14 cellular contexts compared by ENCODE assay signal in the genomic region with DNA sequence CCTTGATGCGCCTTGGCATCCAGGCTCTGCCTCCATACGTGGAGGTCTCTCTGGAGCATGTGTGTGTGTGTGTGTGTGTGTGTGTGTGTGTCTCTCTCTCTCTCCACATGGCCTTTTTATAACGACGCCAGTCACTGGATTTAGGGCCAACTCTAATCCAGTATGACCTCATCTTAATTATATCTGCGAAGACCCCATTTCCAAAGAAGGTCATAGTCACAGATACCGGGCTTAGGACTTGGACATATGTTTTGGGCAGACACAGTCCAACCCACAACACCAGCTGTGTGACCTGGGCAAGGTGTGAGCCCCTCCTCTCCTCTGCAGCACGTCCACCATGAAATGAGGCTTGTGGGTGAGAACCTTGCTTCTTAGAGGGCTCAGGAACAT.
DNase-seq lines count a peak whose midpoint lies in the region; ATAC-seq, FAIRE-seq and TF ChIP-seq lines count a peak whose summit lies in the region.
"Had no signal": no experiment of that assay in that cellular context is flagged by ENCODE, and none has a peak within 500 bp of the region (broad histone marks: within the 10 kb centered on the region; RNA-seq: fewer than 3 reads in every experiment).

No MANE protein-coding gene starts in this region.

- H3K27me3 ChIP-seq in DND-41 (ENCODE audit: insufficient read depth, low read length, poor library complexity) (no peaks in the 10 kb centered on the region), neutrophil (no peaks in the 10 kb centered on the region)
- H3K27me3 ChIP-seq: Peyer's patch had no signal

- DNase-seq in DND-41: no peak
- no peak for DNase-seq in effector CD4-positive, alpha-beta T cell
- no peak for DNase-seq in D721Med (ENCODE audit: insufficient read length, low spot score)
- DNase-seq in dedifferentiated amniotic fluid mesenchymal stem cell (ENCODE audit: extremely low spot score): no peak
- DNase-seq: MV-4-11, NCI-H2029, NCI-H446 treated with DMSO at 0.1 percent for 48 hours, NCI-H774, Peyer's patch, SHP77 treated with DMSO at 0.1 percent for 48 hours had no signal

- no peak for FAIRE-seq in D721Med (lab: Jason Lieb, UNC)

- H3K27ac ChIP-seq in DND-41 (ENCODE audit: low read length) (no peak overlapping the region), HEK293 (ENCODE audit: extremely low read depth, low read depth, low read length) (no peak overlapping the region), cingulate gyrus (ENCODE audit: low read depth, low read length) (peak overlapping the region; percentile 13), neutrophil (peak overlapping the region; percentile 5)
- H3K27ac ChIP-seq: Peyer's patch had no signal

- H3K36me3 ChIP-seq in DND-41 (ENCODE audit: insufficient read depth, low read length) (peaks cover 22% of the 10 kb centered on the region), HEK293 (ENCODE audit: control insufficient read depth in 2 of 2, insufficient read depth in 1 of 2, low read length in 2 of 2) (peaks cover 0 to 4% of the 10 kb centered on the region in 2 experiments; a peak in 1 of 3 replicates), neutrophil (peaks cover 26% of the 10 kb centered on the region)
- H3K36me3 ChIP-seq: HAP-1 had no signal

- H3K9me3 ChIP-seq in DND-41 (ENCODE audit: insufficient read depth, low read length, severe bottlenecking) (no peaks in the 10 kb centered on the region), HEK293 (ENCODE audit: control insufficient read depth, insufficient read depth, low read depth, low read length) (no peaks in the 10 kb centered on the region), neutrophil (no peaks in the 10 kb centered on the region)
- H3K9me3 ChIP-seq: HAP-1, Peyer's patch had no signal

- no peak overlapping the region for H3K9ac ChIP-seq in DND-41 (ENCODE audit: low read depth, low read length)

- TF ChIP-seq CTCF in DND-41 (IDR thresholded peaks at IDR 0.05; ENCODE audit: borderline replicate concordance, extremely low read depth, low read length, poor library complexity, severe bottlenecking) (no peak), HEK293 (tag by site-specific recombination; IDR thresholded peaks at IDR 0.05) (no peak), neutrophil (IDR thresholded peaks at IDR 0.05) (no peak), D721Med (IDR thresholded peaks at IDR 0.05; ENCODE audit: insufficient read depth, missing control alignments) (no peak)

- CTCF ChIA-PET in HEK293 (lab: Yijun Ruan, JAX): interaction anchor here (0.7 kb wide), 1 partner anchor 287 kb away, joined by 3 read pairs; no protein-coding TSS in a partner anchor

- no peak overlapping the region for H2AFZ ChIP-seq in DND-41 (ENCODE audit: low read depth, low read length)

- no peaks in the 10 kb centered on the region for H3K4me1 ChIP-seq in DND-41 (ENCODE audit: insufficient read depth, low read length)
- no peaks in the 10 kb centered on the region for H3K4me1 ChIP-seq in HEK293 (ENCODE audit: control insufficient read depth, insufficient read depth, low read length)
- peaks cover 12 to 18% of the 10 kb centered on the region in 2 experiments for H3K4me1 ChIP-seq in neutrophil (ENCODE audit: control insufficient read depth in 1 of 2, insufficient read depth in 1 of 2, low read depth in 1 of 2, low read length in 1 of 2)
- H3K4me1 ChIP-seq: HAP-1 had no signal

- POLR2A ChIA-PET in HEK293 (lab: Yijun Ruan, JAX): interaction anchor here (0.6 kb wide), 2 partner anchors 190 to 1494 kb away, joined by 3 to 4 read pairs; no protein-coding TSS in a partner anchor

- ATAC-seq in DND-41 (ENCODE audit: insufficient read depth, low read depth): 0 out of 3 replicates have a peak, but pooled peaks have one; percentile 19

- H3K4me2 ChIP-seq in DND-41 (ENCODE audit: insufficient read depth, low read length): no peak overlapping the region

- peaks cover 62% of the 10 kb centered on the region for H4K20me1 ChIP-seq in DND-41 (ENCODE audit: insufficient read depth, low read length)

- H3K79me2 ChIP-seq in DND-41 (ENCODE audit: insufficient read depth, low read length): peaks cover 24% of the 10 kb centered on the region

- no peak overlapping the region for H3K4me3 ChIP-seq in DND-41 (ENCODE audit: low read depth in 1 of 2, low read length in 2 of 2)
- no peak overlapping the region for H3K4me3 ChIP-seq in HEK293 (ENCODE audit: low read depth, low read length)
- no peak overlapping the region for H3K4me3 ChIP-seq in neutrophil (ENCODE audit: low read depth in 1 of 2, low read length in 1 of 2)
- H3K4me3 ChIP-seq: HAP-1, Peyer's patch had no signal

TF ChIP-seq in HEK293, 187 proteins besides CTCF, POLR2A, EP300 and RAD21:
- TF ChIP-seq, protein P1, sequence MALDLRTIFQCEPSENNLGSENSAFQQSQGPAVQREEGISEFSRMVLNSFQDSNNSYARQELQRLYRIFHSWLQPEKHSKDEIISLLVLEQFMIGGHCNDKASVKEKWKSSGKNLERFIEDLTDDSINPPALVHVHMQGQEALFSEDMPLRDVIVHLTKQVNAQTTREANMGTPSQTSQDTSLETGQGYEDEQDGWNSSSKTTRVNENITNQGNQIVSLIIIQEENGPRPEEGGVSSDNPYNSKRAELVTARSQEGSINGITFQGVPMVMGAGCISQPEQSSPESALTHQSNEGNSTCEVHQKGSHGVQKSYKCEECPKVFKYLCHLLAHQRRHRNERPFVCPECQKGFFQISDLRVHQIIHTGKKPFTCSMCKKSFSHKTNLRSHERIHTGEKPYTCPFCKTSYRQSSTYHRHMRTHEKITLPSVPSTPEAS (tag by site-specific recombination; IDR thresholded peaks at IDR 0.05): 0 out of 2 replicates have a peak, but pooled peaks have one; percentile 21
- TF ChIP-seq ZNF596 (tag by site-specific recombination; IDR thresholded peaks at IDR 0.05): no peak

Comparison
In these comparisons a context has a peak if more than half of its experiments do, and no peak if none do; other contexts are left out.
1. H3K27ac ChIP-seq: peak in cingulate gyrus (single experiment) and neutrophil (single experiment); none in DND-41 (single experiment) and HEK293 (single experiment).